1 cellular context compared by ENCODE assay signal in the genomic region with DNA sequence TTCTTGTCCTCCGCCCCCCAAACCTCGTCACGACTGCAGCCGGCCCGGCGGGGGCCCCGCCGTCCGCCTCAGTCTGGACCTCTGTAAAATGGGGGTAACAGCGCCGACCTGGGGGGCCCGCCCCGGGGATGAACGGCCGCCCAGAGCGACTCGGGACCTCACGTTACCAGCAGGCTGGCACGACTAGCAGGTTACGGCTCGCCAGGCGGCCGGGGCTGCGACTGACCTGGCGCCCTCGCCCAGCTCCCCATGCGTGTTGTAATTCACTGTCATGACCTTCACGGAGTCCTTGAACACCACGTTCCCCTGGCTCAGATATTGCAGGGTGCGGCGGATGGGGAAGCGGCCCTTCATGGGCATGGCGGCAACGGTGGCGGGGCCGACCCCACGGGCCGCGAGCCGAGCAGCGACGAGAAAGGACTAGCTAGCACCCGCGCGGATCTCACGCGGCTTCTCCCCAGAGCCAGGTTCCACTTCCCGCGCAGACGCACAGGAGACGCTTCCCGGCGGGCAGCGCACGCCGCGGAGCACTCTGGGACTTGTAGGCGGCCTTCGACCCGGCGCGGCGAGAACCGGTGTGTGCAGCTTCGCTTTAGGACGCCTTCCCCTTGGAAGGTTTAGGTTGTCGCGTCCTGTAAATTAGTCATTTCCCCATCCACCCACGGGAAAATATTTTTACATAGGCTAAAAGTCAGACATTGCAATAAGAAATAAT.
TF ChIP-seq lines count a peak whose summit lies in the region.

A gene (minus strand): TSS at position 481 of the 715 bp plus-strand sequence. CDS start 121 bp downstream, at position 360.

TF ChIP-seq in K562, 482 proteins besides CTCF, POLR2A, EP300 and RAD21 (continued from another document and continues in another):
- TF ChIP-seq PPARD (CRISPR knock-in tag; IDR thresholded peaks at IDR 0.05) (no peak), BRD4 (IDR thresholded peaks at IDR 0.05) (peak; percentile 86; the same call in 1 of the 2 replicates), CBFA2T2 (conservative IDR thresholded peaks at IDR 0.05) (no peak), STAT5A (IDR thresholded peaks at IDR 0.05; ENCODE audit: borderline replicate concordance, low read length) (no peak; the same call in 1 of the 2 replicates), ZNF77 (CRISPR knock-in tag; IDR thresholded peaks at IDR 0.05) (no peak), SPI1 (IDR thresholded peaks at IDR 0.05; ENCODE audit: borderline replicate concordance, low read depth, low read length) (0 out of 2 replicates have a peak, but pooled peaks have one; percentile 33), THRAP3 (IDR thresholded peaks at IDR 0.05; ENCODE audit: borderline replicate concordance) (no peak), SRSF9 (IDR thresholded peaks at IDR 0.05; ENCODE audit: borderline replicate concordance, low read depth, low read length) (no peak), CXXC5 (CRISPR knock-in tag; IDR thresholded peaks at IDR 0.05) (peak; percentile 72), BDP1 (IDR thresholded peaks at IDR 0.05; ENCODE audit: insufficient read depth, insufficient read length) (no peak), SMARCE1 (IDR thresholded peaks at IDR 0.05) (no peak), TAF7 (tag; IDR thresholded peaks at IDR 0.05) (peak; percentile 82), E2F3 (CRISPR knock-in tag; IDR thresholded peaks at IDR 0.05) (peak; percentile 86), NFIC (IDR thresholded peaks at IDR 0.05) (peak; percentile 64), ZSCAN29 (IDR thresholded peaks at IDR 0.05) (peak; percentile 52; the same call in 1 of the 2 replicates), HDAC1 (IDR thresholded peaks at IDR 0.05) (peak in 1 of 2 experiments; percentile 90; a peak in 2 of 4 replicates), ZBTB1 (CRISPR knock-in tag; IDR thresholded peaks at IDR 0.05; ENCODE audit: borderline replicate concordance, low read depth) (no peak), TEAD1 (CRISPR knock-in tag; IDR thresholded peaks at IDR 0.05) (peak in 1 of 2 experiments; percentile 48; a peak in 1 of 4 replicates), U2AF1 (optimal IDR thresholded peaks at IDR 0.05; ENCODE audit: low read depth, low read length) (peak; percentile 91), ZNF184 (CRISPR knock-in tag; IDR thresholded peaks at IDR 0.05) (no peak), ILF3 (IDR thresholded peaks at IDR 0.05; ENCODE audit: borderline replicate concordance) (no peak; the same call in 1 of the 2 replicates), WHSC1 (IDR thresholded peaks at IDR 0.05; ENCODE audit: low read length) (no peak), ZNF668 (CRISPR knock-in tag; IDR thresholded peaks at IDR 0.05) (no peak), ZKSCAN3 (CRISPR knock-in tag; IDR thresholded peaks at IDR 0.05) (no peak), IFI16 (CRISPR knock-in tag; IDR thresholded peaks at IDR 0.05) (no peak), NR3C1 (CRISPR knock-in tag; IDR thresholded peaks at IDR 0.05) (no peak), CEBPB (tag; IDR thresholded peaks at IDR 0.05) (no peak)
- TF ChIP-seq, protein P1, sequence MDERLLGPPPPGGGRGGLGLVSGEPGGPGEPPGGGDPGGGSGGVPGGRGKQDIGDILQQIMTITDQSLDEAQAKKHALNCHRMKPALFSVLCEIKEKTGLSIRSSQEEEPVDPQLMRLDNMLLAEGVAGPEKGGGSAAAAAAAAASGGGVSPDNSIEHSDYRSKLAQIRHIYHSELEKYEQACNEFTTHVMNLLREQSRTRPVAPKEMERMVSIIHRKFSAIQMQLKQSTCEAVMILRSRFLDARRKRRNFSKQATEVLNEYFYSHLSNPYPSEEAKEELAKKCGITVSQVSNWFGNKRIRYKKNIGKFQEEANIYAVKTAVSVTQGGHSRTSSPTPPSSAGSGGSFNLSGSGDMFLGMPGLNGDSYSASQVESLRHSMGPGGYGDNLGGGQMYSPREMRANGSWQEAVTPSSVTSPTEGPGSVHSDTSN (CRISPR knock-in tag; IDR thresholded peaks at IDR 0.05; ENCODE audit: low read depth): no peak
- TF ChIP-seq, protein P1 (tag; conservative IDR thresholded peaks at IDR 0.05; ENCODE audit: low read depth): no peak
- TF ChIP-seq, protein P2, sequence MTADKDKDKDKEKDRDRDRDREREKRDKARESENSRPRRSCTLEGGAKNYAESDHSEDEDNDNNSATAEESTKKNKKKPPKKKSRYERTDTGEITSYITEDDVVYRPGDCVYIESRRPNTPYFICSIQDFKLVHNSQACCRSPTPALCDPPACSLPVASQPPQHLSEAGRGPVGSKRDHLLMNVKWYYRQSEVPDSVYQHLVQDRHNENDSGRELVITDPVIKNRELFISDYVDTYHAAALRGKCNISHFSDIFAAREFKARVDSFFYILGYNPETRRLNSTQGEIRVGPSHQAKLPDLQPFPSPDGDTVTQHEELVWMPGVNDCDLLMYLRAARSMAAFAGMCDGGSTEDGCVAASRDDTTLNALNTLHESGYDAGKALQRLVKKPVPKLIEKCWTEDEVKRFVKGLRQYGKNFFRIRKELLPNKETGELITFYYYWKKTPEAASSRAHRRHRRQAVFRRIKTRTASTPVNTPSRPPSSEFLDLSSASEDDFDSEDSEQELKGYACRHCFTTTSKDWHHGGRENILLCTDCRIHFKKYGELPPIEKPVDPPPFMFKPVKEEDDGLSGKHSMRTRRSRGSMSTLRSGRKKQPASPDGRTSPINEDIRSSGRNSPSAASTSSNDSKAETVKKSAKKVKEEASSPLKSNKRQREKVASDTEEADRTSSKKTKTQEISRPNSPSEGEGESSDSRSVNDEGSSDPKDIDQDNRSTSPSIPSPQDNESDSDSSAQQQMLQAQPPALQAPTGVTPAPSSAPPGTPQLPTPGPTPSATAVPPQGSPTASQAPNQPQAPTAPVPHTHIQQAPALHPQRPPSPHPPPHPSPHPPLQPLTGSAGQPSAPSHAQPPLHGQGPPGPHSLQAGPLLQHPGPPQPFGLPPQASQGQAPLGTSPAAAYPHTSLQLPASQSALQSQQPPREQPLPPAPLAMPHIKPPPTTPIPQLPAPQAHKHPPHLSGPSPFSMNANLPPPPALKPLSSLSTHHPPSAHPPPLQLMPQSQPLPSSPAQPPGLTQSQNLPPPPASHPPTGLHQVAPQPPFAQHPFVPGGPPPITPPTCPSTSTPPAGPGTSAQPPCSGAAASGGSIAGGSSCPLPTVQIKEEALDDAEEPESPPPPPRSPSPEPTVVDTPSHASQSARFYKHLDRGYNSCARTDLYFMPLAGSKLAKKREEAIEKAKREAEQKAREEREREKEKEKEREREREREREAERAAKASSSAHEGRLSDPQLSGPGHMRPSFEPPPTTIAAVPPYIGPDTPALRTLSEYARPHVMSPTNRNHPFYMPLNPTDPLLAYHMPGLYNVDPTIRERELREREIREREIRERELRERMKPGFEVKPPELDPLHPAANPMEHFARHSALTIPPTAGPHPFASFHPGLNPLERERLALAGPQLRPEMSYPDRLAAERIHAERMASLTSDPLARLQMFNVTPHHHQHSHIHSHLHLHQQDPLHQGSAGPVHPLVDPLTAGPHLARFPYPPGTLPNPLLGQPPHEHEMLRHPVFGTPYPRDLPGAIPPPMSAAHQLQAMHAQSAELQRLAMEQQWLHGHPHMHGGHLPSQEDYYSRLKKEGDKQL (CRISPR knock-in tag; IDR thresholded peaks at IDR 0.05; ENCODE audit: borderline replicate concordance): no peak
- TF ChIP-seq, protein P3, sequence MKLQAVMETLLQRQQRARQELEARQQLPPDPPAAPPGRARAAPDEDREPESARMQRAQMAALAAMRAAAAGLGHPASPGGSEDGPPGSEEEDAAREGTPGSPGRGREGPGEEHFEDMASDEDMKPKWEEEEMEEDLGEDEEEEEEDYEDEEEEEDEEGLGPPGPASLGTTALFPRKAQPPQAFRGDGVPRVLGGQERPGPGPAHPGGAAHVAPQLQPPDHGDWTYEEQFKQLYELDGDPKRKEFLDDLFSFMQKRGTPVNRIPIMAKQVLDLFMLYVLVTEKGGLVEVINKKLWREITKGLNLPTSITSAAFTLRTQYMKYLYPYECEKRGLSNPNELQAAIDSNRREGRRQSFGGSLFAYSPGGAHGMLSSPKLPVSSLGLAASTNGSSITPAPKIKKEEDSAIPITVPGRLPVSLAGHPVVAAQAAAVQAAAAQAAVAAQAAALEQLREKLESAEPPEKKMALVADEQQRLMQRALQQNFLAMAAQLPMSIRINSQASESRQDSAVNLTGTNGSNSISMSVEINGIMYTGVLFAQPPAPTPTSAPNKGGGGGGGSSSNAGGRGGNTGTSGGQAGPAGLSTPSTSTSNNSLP (IDR thresholded peaks at IDR 0.05; ENCODE audit: borderline replicate concordance, low read depth, low read length): no peak
- TF ChIP-seq, protein P4, sequence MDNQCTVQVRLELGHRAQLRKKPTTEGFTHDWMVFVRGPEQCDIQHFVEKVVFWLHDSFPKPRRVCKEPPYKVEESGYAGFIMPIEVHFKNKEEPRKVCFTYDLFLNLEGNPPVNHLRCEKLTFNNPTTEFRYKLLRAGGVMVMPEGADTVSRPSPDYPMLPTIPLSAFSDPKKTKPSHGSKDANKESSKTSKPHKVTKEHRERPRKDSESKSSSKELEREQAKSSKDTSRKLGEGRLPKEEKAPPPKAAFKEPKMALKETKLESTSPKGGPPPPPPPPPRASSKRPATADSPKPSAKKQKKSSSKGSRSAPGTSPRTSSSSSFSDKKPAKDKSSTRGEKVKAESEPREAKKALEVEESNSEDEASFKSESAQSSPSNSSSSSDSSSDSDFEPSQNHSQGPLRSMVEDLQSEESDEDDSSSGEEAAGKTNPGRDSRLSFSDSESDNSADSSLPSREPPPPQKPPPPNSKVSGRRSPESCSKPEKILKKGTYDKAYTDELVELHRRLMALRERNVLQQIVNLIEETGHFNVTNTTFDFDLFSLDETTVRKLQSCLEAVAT (IDR thresholded peaks at IDR 0.05): no peak
- TF ChIP-seq, protein P5, sequence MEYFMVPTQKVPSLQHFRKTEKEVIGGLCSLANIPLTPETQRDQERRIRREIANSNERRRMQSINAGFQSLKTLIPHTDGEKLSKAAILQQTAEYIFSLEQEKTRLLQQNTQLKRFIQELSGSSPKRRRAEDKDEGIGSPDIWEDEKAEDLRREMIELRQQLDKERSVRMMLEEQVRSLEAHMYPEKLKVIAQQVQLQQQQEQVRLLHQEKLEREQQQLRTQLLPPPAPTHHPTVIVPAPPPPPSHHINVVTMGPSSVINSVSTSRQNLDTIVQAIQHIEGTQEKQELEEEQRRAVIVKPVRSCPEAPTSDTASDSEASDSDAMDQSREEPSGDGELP (CRISPR knock-in tag; IDR thresholded peaks at IDR 0.05; ENCODE audit: borderline replicate concordance): peak; percentile 73
- TF ChIP-seq, protein P6, sequence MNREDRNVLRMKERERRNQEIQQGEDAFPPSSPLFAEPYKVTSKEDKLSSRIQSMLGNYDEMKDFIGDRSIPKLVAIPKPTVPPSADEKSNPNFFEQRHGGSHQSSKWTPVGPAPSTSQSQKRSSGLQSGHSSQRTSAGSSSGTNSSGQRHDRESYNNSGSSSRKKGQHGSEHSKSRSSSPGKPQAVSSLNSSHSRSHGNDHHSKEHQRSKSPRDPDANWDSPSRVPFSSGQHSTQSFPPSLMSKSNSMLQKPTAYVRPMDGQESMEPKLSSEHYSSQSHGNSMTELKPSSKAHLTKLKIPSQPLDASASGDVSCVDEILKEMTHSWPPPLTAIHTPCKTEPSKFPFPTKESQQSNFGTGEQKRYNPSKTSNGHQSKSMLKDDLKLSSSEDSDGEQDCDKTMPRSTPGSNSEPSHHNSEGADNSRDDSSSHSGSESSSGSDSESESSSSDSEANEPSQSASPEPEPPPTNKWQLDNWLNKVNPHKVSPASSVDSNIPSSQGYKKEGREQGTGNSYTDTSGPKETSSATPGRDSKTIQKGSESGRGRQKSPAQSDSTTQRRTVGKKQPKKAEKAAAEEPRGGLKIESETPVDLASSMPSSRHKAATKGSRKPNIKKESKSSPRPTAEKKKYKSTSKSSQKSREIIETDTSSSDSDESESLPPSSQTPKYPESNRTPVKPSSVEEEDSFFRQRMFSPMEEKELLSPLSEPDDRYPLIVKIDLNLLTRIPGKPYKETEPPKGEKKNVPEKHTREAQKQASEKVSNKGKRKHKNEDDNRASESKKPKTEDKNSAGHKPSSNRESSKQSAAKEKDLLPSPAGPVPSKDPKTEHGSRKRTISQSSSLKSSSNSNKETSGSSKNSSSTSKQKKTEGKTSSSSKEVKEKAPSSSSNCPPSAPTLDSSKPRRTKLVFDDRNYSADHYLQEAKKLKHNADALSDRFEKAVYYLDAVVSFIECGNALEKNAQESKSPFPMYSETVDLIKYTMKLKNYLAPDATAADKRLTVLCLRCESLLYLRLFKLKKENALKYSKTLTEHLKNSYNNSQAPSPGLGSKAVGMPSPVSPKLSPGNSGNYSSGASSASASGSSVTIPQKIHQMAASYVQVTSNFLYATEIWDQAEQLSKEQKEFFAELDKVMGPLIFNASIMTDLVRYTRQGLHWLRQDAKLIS (CRISPR knock-in tag; IDR thresholded peaks at IDR 0.05): peak; percentile 75
- TF ChIP-seq, protein P7, sequence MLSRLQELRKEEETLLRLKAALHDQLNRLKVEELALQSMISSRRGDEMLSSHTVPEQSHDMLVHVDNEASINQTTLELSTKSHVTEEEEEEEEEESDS (CRISPR knock-in tag; IDR thresholded peaks at IDR 0.05): no peak
- TF ChIP-seq, protein P8, sequence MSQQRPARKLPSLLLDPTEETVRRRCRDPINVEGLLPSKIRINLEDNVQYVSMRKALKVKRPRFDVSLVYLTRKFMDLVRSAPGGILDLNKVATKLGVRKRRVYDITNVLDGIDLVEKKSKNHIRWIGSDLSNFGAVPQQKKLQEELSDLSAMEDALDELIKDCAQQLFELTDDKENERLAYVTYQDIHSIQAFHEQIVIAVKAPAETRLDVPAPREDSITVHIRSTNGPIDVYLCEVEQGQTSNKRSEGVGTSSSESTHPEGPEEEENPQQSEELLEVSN (IDR thresholded peaks at IDR 0.05; ENCODE audit: borderline replicate concordance in 1 of 2, extremely low read depth in 1 of 2, insufficient read depth in 1 of 2, insufficient read length in 1 of 2, low read depth in 1 of 2, low read length in 1 of 2, poor library complexity in 1 of 2, severe bottlenecking in 1 of 2): peak; percentile 91 to 94
- TF ChIP-seq, protein P9, sequence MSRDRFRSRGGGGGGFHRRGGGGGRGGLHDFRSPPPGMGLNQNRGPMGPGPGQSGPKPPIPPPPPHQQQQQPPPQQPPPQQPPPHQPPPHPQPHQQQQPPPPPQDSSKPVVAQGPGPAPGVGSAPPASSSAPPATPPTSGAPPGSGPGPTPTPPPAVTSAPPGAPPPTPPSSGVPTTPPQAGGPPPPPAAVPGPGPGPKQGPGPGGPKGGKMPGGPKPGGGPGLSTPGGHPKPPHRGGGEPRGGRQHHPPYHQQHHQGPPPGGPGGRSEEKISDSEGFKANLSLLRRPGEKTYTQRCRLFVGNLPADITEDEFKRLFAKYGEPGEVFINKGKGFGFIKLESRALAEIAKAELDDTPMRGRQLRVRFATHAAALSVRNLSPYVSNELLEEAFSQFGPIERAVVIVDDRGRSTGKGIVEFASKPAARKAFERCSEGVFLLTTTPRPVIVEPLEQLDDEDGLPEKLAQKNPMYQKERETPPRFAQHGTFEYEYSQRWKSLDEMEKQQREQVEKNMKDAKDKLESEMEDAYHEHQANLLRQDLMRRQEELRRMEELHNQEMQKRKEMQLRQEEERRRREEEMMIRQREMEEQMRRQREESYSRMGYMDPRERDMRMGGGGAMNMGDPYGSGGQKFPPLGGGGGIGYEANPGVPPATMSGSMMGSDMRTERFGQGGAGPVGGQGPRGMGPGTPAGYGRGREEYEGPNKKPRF (IDR thresholded peaks at IDR 0.05; ENCODE audit: low read depth, low read length): no peak
